27 cellular contexts compared by ENCODE assay signal in the genomic region with DNA sequence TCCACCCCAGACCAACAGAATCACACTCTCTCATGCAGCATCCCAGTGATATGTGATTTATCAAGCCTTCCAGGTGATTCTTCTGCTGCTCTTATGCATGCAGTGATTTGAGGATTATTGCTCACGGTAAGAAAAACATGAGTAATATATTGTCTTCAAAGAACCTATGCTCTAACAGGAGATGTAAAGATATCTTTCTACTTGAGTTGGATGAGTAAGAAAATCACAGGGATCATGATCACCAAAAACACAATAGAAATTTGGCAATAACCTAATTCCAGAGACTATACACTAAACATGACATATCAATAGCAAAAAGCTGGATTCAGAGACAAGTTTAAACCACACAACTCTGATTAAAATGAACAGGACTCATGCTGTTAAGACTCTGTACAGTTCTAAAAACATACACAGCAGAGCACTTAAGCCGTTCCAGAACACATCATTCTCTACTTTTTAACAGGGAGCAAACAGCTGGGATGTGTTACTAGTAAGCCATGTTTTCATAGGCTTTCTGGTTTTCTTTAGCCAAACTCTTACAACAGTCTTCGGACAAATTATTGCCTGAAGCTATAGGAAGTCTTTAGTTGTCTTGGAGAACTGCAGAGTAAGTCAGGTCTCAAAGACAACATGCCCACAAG.
DNase-seq lines count a peak whose midpoint lies in the region; ATAC-seq, FAIRE-seq and TF ChIP-seq lines count a peak whose summit lies in the region.
"Had no signal": no experiment of that assay in that cellular context is flagged by ENCODE, and none has a peak within 500 bp of the region (broad histone marks: within the 10 kb centered on the region; RNA-seq: fewer than 3 reads in every experiment).

No MANE protein-coding gene starts in this region.

- no peaks in the 10 kb centered on the region for H3K9me1 ChIP-seq in keratinocyte (ENCODE audit: control insufficient read depth, extremely low read depth, insufficient read depth, low read length)

- H3K36me3 ChIP-seq in PC-3 (ENCODE audit: low read depth, low read length) (no peaks in the 10 kb centered on the region), mammary epithelial cell (ENCODE audit: insufficient read depth, low read length) (no peaks in the 10 kb centered on the region), keratinocyte (ENCODE audit: control insufficient read depth in 2 of 2, extremely low read depth in 1 of 2, insufficient read depth in 2 of 2, low read length in 2 of 2) (no peaks in the 10 kb centered on the region)
- H3K36me3 ChIP-seq: Peyer's patch had no signal

- H3K27me3 ChIP-seq in PC-3 (ENCODE audit: low read length) (no peaks in the 10 kb centered on the region), mammary epithelial cell (ENCODE audit: insufficient read depth, low read length) (no peaks in the 10 kb centered on the region), keratinocyte (ENCODE audit: control insufficient read depth, extremely low read depth, insufficient read depth, low read length) (no peaks in the 10 kb centered on the region)
- H3K27me3 ChIP-seq: Peyer's patch had no signal

- H3K4me3 Mint-ChIP-seq in effector memory CD8-positive, alpha-beta T cell, result no peak overlapping the region
- H3K4me3 Mint-ChIP-seq: B cell had no signal

- H3K9me3 ChIP-seq in PC-3 (ENCODE audit: low read length), result no peaks in the 10 kb centered on the region
- H3K9me3 ChIP-seq in mammary epithelial cell (replicated peaks; ENCODE audit: insufficient read depth, low read length), result no peaks in the 10 kb centered on the region
- H3K9me3 ChIP-seq in keratinocyte (ENCODE audit: control insufficient read depth, low read depth, low read length), result no peaks in the 10 kb centered on the region
- H3K9me3 ChIP-seq: Peyer's patch had no signal

- in situ Hi-C loops in mammary epithelial cell (cut with MboI; ENCODE audit: low sequenced_read_pairs in 2 of 2), result loop anchor here in 1 of 2 donors (10.0 kb wide), 1 partner anchor 257 kb away; no protein-coding TSS in a partner anchor

- H3K36me3 Mint-ChIP-seq in effector memory CD8-positive, alpha-beta T cell (ENCODE audit: insufficient read depth), result no peaks in the 10 kb centered on the region

- no peaks in the 10 kb centered on the region for H3K79me2 ChIP-seq in PC-3 (ENCODE audit: low read length)
- H3K79me2 ChIP-seq in mammary epithelial cell (ENCODE audit: insufficient read depth, low read length), result no peaks in the 10 kb centered on the region
- no peaks in the 10 kb centered on the region for H3K79me2 ChIP-seq in keratinocyte (ENCODE audit: control insufficient read depth, insufficient read depth, low read length)

- no peak overlapping the region for H3K9ac ChIP-seq in PC-3 (ENCODE audit: low read length)
- H3K9ac ChIP-seq in mammary epithelial cell (ENCODE audit: insufficient read depth, low read length), result no peak overlapping the region
- H3K9ac ChIP-seq in keratinocyte (ENCODE audit: control insufficient read depth, extremely low read depth, insufficient read depth, low read length), result no peak overlapping the region

- no peaks in the 10 kb centered on the region for H3K9me2 ChIP-seq in PC-3 (replicated peaks; ENCODE audit: low read length)

- peak; percentile 55 for FAIRE-seq in keratinocyte (lab: Jason Lieb, UNC)
- FAIRE-seq: A204.1, D721Med, GM18507, H54, HepG2, K562 had no signal

- no peak overlapping the region for H2AFZ ChIP-seq in PC-3 (ENCODE audit: low read length)
- H2AFZ ChIP-seq in mammary epithelial cell (ENCODE audit: low read depth, low read length), result peak overlapping the region; percentile 47
- H2AFZ ChIP-seq in keratinocyte (ENCODE audit: control insufficient read depth, low read length), result no peak overlapping the region

- CTCF ChIA-PET in PC-3 (lab: Charles Lee), result no interaction called here
- CTCF ChIA-PET in mammary epithelial cell (lab: Charles Lee; ENCODE audit: low non-redundant PET), result no interaction called here

- ATAC-seq in PC-3, result no peak
- no peak for ATAC-seq in GM18907 (IDR thresholded peaks at IDR 0.05; ENCODE audit: unreplicated experiment)
- no peak for ATAC-seq in sciatic nerve
- ATAC-seq in effector memory CD8-positive, alpha-beta T cell (replicated peaks), result no peak
- no peak for ATAC-seq in GM21423 (IDR thresholded peaks at IDR 0.05; ENCODE audit: unreplicated experiment)
- ATAC-seq: HepG2, K562, Right ventricle myocardium inferior had no signal

- POLR2A ChIA-PET in PC-3 (lab: Charles Lee; ENCODE audit: unreplicated experiment), result no interaction called here

- H3K27ac ChIP-seq in PC-3 (ENCODE audit: low read length) (no peak overlapping the region), mammary epithelial cell (ENCODE audit: insufficient read depth, low read depth, low read length) (peak overlapping the region; percentile 31), keratinocyte (ENCODE audit: control insufficient read depth, insufficient read depth, low read length) (peak overlapping the region; percentile 55)
- H3K27ac ChIP-seq: HL-60, Peyer's patch had no signal

- BruUV-seq in PC-3 (replicated peaks; lab: Mats Ljungman, UMichigan) (no TSS peak), mammary epithelial cell (replicated peaks; lab: Mats Ljungman, UMichigan) (no TSS peak)

- H3K4me1 Mint-ChIP-seq in effector memory CD8-positive, alpha-beta T cell (ENCODE audit: low read depth in 2 of 2), result no peaks in the 10 kb centered on the region
- H3K4me1 Mint-ChIP-seq: B cell had no signal

- DNase-seq in PC-3 (peak; percentile 38), mammary epithelial cell (peak; percentile 77), fibroblast of peridontal ligament (ENCODE audit: extremely low read depth) (peak; percentile 10), keratinocyte (ENCODE audit: low read depth, low spot score) (peak; percentile 41), sciatic nerve (ENCODE audit: low spot score) (no peak)
- no peak for DNase-seq in effector memory CD8-positive, alpha-beta T cell
- DNase-seq: DMS53; GDM1; NCI-H1092; NCI-H1436; NCI-H1930; NCI-H2227 treated with DMSO at 0.1 percent for 48 hours; NCI-H524; NCI-H774; NK-92 treated with Interleukin-12 subunit alpha and Interleukin-12 subunit beta, amount 100 ng/mL, for 24 hours; Peyer's patch had no signal

- peaks cover 6 to 13% of the 10 kb centered on the region in 2 donors for H3K9me3 Mint-ChIP-seq in effector memory CD8-positive, alpha-beta T cell

- H3K4me3 ChIP-seq in PC-3 (ENCODE audit: low read length) (no peak overlapping the region), mammary epithelial cell (replicated peaks in 1 of 3; ENCODE audit: insufficient read depth in 1 of 3, low read depth in 2 of 3, low read length in 3 of 3) (no peak overlapping the region), keratinocyte (ENCODE audit: control insufficient read depth in 2 of 3, extremely low read depth in 1 of 3, insufficient read depth in 2 of 3, low read depth in 1 of 3, low read length in 3 of 3) (no peak overlapping the region)
- H3K4me3 ChIP-seq: K562, Peyer's patch had no signal

- no peak for TF ChIP-seq CTCF in PC-3 (conservative IDR thresholded peaks at IDR 0.05; ENCODE audit: low read depth, low read length)
- TF ChIP-seq CTCF in mammary epithelial cell (conservative IDR thresholded peaks at IDR 0.05 in 1 of 2, IDR thresholded peaks at IDR 0.05 in 1 of 2; ENCODE audit: extremely low read depth in 1 of 2, insufficient read depth in 1 of 2, low read depth in 1 of 2, low read length in 2 of 2), result no peak
- TF ChIP-seq CTCF in keratinocyte (optimal IDR thresholded peaks at IDR 0.05 in 1 of 3, IDR thresholded peaks at IDR 0.05 in 1 of 3, conservative IDR thresholded peaks at IDR 0.05 in 1 of 3; ENCODE audit: extremely low read depth in 1 of 3, insufficient read depth in 2 of 3, low read length in 3 of 3), result no peak

- dilution Hi-C loops in mammary epithelial cell (cut with HindIII; ENCODE audit: low sequenced_read_pairs), result no loop called here
- dilution Hi-C loops in keratinocyte (cut with MboI; ENCODE audit: extremely low pct_ligation_motif_present, low sequenced_read_pairs), result no loop called here

- H3F3A ChIP-seq in PC-3 (ENCODE audit: low read length, unreplicated experiment), result no peaks in the 10 kb centered on the region

- H3K4me2 ChIP-seq in PC-3 (ENCODE audit: low read length) (no peak overlapping the region), mammary epithelial cell (ENCODE audit: insufficient read depth, low read depth, low read length) (peak overlapping the region; percentile 43), keratinocyte (ENCODE audit: control insufficient read depth, extremely low read depth, insufficient read depth, low read depth, low read length) (peak overlapping the region; percentile 1)

- no peak overlapping the region for H3K27ac Mint-ChIP-seq in effector memory CD8-positive, alpha-beta T cell
- H3K27ac Mint-ChIP-seq: B cell had no signal

- no peaks in the 10 kb centered on the region for H4K20me1 ChIP-seq in PC-3 (ENCODE audit: low read length)
- H4K20me1 ChIP-seq in mammary epithelial cell (ENCODE audit: insufficient read depth, low read length), result no peaks in the 10 kb centered on the region
- no peaks in the 10 kb centered on the region for H4K20me1 ChIP-seq in keratinocyte (ENCODE audit: control insufficient read depth, extremely low read depth, insufficient read depth, low read length)

- H3K4me1 ChIP-seq in PC-3 (ENCODE audit: insufficient read depth, low read length) (no peaks in the 10 kb centered on the region), mammary epithelial cell (ENCODE audit: insufficient read depth, low read length) (peaks cover 9% of the 10 kb centered on the region), keratinocyte (ENCODE audit: control insufficient read depth, extremely low read depth, insufficient read depth, low read length) (peaks cover 9% of the 10 kb centered on the region)
- H3K4me1 ChIP-seq: Peyer's patch had no signal

- intact Hi-C loops in PC-3 (cut with micrococcal nuclease), result loop anchor here (5.0 to 10.0 kb wide), 2 partner anchors 1197 to 1229 kb away; no protein-coding TSS in a partner anchor
- intact Hi-C loops in mammary epithelial cell (cut with micrococcal nuclease), result loop anchor here (2.0 to 10.0 kb wide), 2 partner anchors 25 to 1227 kb away; no protein-coding TSS in a partner anchor
- intact Hi-C loops in sciatic nerve (cut with DNase I), result no loop called here

- WGBS in mammary epithelial cell (ENCODE audit: low coverage, missing lambda C conversion rate), result 27% methylated on average over 3 of the region's 3 CpGs

- H3K27me3 Mint-ChIP-seq in effector memory CD8-positive, alpha-beta T cell, result no peaks in the 10 kb centered on the region
- H3K27me3 Mint-ChIP-seq: B cell had no signal

Comparison
In these comparisons a context has a peak if more than half of its experiments do, and no peak if none do; other contexts are left out.
1. DNase-seq: peak in PC-3 (single experiment), mammary epithelial cell (single experiment), fibroblast of peridontal ligament (single experiment) and keratinocyte (single experiment); none in sciatic nerve (single experiment) and effector memory CD8-positive, alpha-beta T cell (0 of 3).